Comparison of ENCODE assay signal across 1 cellular context in the genomic region with DNA sequence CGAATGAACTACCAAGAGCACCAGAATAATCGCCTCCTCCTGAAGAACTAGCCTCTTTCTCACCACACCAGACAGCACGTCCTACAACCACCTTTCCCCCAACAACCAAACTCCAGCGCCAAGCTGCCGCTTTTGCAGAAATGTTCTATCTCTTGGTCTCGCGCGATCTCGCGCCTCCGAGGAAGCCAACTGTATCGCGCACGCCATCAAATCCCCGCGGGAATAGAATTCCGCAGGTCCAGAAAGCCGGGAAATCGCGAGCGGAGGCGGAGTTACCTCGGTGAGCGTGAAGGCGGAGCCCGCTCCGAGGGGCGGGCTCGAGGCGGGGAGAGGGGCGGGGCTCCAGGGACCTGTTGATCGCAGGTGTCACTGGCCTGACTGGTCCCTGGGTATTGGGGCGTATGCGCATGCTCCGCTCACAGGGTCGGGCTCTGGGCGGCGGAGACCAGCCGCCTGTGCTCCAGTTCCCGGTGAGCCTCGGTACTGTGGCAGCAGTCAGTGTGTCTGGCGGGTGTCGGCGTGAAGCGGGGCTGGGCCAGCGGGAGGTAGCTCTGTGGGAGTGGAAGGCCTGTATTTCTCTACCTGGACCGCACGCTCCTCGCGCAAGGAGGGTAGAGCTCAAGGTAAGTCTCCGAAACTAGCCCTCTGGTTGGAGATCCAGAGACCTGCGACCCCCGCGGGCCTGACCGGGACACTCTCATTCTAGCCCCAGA.
TF ChIP-seq lines count a peak whose summit lies in the region.

A gene (plus strand): TSS at position 463 of the 713 bp plus-strand sequence. CDS start 27,047 bp downstream, outside the sequence.

TF ChIP-seq in HepG2, 621 proteins besides CTCF, POLR2A, EP300 and RAD21 (continued from another document and continues in another):
- TF ChIP-seq, protein P1, sequence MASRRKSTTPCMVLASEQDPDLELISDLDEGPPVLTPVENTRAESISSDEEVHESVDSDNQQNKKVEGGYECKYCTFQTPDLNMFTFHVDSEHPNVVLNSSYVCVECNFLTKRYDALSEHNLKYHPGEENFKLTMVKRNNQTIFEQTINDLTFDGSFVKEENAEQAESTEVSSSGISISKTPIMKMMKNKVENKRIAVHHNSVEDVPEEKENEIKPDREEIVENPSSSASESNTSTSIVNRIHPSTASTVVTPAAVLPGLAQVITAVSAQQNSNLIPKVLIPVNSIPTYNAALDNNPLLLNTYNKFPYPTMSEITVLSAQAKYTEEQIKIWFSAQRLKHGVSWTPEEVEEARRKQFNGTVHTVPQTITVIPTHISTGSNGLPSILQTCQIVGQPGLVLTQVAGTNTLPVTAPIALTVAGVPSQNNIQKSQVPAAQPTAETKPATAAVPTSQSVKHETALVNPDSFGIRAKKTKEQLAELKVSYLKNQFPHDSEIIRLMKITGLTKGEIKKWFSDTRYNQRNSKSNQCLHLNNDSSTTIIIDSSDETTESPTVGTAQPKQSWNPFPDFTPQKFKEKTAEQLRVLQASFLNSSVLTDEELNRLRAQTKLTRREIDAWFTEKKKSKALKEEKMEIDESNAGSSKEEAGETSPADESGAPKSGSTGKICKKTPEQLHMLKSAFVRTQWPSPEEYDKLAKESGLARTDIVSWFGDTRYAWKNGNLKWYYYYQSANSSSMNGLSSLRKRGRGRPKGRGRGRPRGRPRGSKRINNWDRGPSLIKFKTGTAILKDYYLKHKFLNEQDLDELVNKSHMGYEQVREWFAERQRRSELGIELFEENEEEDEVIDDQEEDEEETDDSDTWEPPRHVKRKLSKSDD (CRISPR knock-in tag; IDR thresholded peaks at IDR 0.05; ENCODE audit: low read depth), result 0 out of 2 replicates have a peak, but pooled peaks have one; percentile 55
- TF ChIP-seq ZNF775 (CRISPR knock-in tag; IDR thresholded peaks at IDR 0.05; ENCODE audit: borderline replicate concordance), result no peak; the same call in 1 of the 2 replicates
- peak; percentile 4; the same call in 1 of the 2 replicates for TF ChIP-seq MIXL1 (CRISPR knock-in tag; IDR thresholded peaks at IDR 0.05)
- TF ChIP-seq, protein P2, sequence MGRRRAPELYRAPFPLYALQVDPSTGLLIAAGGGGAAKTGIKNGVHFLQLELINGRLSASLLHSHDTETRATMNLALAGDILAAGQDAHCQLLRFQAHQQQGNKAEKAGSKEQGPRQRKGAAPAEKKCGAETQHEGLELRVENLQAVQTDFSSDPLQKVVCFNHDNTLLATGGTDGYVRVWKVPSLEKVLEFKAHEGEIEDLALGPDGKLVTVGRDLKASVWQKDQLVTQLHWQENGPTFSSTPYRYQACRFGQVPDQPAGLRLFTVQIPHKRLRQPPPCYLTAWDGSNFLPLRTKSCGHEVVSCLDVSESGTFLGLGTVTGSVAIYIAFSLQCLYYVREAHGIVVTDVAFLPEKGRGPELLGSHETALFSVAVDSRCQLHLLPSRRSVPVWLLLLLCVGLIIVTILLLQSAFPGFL (CRISPR knock-in tag; IDR thresholded peaks at IDR 0.05), result no peak
- TF ChIP-seq, protein P3, sequence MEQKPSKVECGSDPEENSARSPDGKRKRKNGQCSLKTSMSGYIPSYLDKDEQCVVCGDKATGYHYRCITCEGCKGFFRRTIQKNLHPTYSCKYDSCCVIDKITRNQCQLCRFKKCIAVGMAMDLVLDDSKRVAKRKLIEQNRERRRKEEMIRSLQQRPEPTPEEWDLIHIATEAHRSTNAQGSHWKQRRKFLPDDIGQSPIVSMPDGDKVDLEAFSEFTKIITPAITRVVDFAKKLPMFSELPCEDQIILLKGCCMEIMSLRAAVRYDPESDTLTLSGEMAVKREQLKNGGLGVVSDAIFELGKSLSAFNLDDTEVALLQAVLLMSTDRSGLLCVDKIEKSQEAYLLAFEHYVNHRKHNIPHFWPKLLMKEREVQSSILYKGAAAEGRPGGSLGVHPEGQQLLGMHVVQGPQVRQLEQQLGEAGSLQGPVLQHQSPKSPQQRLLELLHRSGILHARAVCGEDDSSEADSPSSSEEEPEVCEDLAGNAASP (CRISPR knock-in tag; IDR thresholded peaks at IDR 0.05; ENCODE audit: borderline replicate concordance), result peak; percentile 12; the same call in 1 of the 2 replicates
- no peak for TF ChIP-seq ZNF615 (CRISPR knock-in tag; IDR thresholded peaks at IDR 0.05; ENCODE audit: borderline replicate concordance)
- TF ChIP-seq, protein P4, sequence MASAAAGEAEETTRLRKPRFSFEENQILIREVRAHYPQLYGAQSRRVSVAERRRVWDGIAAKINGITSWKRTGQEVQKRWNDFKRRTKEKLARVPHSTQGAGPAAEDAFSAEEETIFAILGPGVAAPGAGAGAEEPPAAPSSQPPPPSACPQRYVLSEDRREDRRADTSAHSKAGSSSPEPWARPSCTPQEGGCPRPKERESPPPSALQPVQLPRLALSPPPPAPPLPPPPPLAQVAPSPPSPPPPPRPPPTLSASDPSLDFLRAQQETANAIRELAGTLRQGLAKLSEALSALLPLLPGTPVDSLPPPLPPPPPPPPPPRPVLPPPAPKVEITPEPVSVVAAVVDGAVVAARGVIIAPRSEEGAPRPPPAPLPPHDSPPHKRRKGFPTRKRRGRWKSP (CRISPR knock-in tag; IDR thresholded peaks at IDR 0.05), result peak; percentile 69
- TF ChIP-seq ZNF331 (CRISPR knock-in tag; IDR thresholded peaks at IDR 0.05), result 0 out of 2 replicates have a peak, but pooled peaks have one; percentile 55
- TF ChIP-seq, protein P5, sequence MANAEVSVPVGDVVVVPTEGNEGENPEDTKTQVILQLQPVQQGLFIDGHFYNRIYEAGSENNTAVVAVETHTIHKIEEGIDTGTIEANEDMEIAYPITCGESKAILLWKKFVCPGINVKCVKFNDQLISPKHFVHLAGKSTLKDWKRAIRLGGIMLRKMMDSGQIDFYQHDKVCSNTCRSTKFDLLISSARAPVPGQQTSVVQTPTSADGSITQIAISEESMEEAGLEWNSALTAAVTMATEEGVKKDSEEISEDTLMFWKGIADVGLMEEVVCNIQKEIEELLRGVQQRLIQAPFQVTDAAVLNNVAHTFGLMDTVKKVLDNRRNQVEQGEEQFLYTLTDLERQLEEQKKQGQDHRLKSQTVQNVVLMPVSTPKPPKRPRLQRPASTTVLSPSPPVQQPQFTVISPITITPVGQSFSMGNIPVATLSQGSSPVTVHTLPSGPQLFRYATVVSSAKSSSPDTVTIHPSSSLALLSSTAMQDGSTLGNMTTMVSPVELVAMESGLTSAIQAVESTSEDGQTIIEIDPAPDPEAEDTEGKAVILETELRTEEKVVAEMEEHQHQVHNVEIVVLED (CRISPR knock-in tag; IDR thresholded peaks at IDR 0.05; ENCODE audit: borderline replicate concordance), result peak; percentile 64; the same call in 1 of the 2 replicates
- TF ChIP-seq NKX3-1 (CRISPR knock-in tag; IDR thresholded peaks at IDR 0.05), result no peak
- 0 out of 2 replicates have a peak, but pooled peaks have one; percentile 71 for TF ChIP-seq AKAP8 (CRISPR knock-in tag; IDR thresholded peaks at IDR 0.05)
- TF ChIP-seq SAP130 (CRISPR knock-in tag; IDR thresholded peaks at IDR 0.05; ENCODE audit: low read depth), result peak; percentile 64
- TF ChIP-seq TCF12 (IDR thresholded peaks at IDR 0.05), result no peak
- no peak for TF ChIP-seq TCF12 (CRISPR knock-in tag; IDR thresholded peaks at IDR 0.05)
- TF ChIP-seq, protein P6, sequence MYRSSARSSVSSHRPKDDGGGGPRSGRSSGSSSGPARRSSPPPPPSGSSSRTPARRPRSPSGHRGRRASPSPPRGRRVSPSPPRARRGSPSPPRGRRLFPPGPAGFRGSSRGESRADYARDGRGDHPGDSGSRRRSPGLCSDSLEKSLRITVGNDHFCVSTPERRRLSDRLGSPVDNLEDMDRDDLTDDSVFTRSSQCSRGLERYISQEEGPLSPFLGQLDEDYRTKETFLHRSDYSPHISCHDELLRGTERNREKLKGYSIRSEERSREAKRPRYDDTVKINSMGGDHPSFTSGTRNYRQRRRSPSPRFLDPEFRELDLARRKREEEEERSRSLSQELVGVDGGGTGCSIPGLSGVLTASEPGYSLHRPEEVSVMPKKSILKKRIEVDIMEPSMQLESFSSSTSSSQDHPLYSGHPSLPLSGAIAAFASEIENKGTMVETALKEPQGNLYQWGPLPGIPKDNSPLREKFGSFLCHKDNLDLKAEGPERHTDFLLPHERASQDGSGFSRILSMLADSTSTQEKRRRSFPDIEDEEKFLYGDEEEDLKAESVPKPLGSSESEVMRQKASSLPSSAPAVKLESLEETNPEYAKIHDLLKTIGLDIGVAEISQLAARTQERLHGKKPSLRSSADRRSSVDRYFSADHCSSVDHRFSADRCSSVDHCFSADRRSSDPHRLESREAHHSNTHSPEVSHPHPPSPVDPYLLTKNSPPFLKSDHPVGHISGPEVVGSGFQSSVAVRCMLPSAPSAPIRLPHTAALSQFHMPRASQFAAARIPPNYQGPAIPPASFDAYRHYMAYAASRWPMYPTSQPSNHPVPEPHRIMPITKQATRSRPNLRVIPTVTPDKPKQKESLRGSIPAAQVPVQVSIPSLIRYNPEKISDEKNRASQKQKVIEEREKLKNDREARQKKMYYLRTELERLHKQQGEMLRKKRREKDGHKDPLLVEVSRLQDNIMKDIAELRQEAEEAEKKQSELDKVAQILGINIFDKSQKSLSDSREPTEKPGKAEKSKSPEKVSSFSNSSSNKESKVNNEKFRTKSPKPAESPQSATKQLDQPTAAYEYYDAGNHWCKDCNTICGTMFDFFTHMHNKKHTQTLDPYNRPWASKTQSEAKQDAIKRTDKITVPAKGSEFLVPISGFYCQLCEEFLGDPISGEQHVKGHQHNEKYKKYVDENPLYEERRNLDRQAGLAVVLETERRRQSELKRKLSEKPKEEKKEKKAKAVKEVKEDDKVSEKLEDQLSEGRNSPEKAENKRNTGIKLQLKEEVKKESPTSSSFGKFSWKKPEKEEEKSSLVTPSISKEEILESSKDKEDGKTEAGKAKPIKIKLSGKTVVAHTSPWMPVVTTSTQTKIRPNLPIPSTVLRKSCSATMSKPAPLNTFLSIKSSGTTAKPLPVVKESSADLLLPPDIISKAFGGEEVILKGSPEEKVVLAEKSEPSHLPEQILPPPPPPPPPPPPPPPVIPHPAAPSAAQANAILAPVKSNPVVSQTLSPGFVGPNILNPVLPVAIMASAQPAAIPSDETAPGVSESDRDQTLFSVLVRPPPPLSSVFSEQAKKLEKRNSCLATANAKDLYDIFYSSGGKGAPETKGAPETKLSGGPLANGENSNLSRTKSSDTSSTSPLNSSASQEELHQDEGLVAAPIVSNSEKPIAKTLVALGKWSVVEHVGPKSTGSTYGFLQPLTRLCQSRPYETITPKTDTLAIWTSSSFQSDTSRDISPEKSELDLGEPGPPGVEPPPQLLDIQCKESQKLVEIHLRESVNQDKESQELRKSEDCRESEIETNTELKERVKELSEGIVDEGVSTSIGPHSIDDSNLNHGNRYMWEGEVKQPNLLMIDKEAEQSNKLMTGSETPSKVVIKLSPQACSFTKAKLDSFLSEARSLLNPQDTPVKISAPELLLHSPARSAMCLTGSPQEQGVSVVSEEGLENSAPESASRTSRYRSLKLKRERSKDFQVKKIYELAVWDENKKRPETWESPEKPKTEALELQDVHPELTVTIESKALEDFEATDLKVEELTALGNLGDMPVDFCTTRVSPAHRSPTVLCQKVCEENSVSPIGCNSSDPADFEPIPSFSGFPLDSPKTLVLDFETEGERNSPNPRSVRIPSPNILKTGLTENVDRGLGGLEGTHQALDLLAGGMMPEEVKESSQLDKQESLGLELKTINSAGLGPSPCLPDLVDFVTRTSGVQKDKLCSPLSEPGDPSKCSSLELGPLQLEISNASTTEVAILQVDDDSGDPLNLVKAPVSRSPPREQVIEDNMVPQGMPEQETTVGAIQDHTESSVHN (CRISPR knock-in tag; IDR thresholded peaks at IDR 0.05), result no peak
- TF ChIP-seq, protein P7, sequence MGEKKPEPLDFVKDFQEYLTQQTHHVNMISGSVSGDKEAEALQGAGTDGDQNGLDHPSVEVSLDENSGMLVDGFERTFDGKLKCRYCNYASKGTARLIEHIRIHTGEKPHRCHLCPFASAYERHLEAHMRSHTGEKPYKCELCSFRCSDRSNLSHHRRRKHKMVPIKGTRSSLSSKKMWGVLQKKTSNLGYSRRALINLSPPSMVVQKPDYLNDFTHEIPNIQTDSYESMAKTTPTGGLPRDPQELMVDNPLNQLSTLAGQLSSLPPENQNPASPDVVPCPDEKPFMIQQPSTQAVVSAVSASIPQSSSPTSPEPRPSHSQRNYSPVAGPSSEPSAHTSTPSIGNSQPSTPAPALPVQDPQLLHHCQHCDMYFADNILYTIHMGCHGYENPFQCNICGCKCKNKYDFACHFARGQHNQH (CRISPR knock-in tag; IDR thresholded peaks at IDR 0.05), result peak; percentile 63
- no peak for TF ChIP-seq CREB1 (IDR thresholded peaks at IDR 0.05)
- TF ChIP-seq CREB1 (CRISPR knock-in tag; IDR thresholded peaks at IDR 0.05), result peak; percentile 49; the same call in 1 of the 2 replicates
- TF ChIP-seq PAX8 (CRISPR knock-in tag; IDR thresholded peaks at IDR 0.05; ENCODE audit: borderline replicate concordance), result no peak
- TF ChIP-seq ZFYVE20 (CRISPR knock-in tag; IDR thresholded peaks at IDR 0.05; ENCODE audit: borderline replicate concordance, low read depth), result no peak
- TF ChIP-seq ZNF451 (CRISPR knock-in tag; IDR thresholded peaks at IDR 0.05), result peak; percentile 83
- no peak for TF ChIP-seq ZNF460 (CRISPR knock-in tag; IDR thresholded peaks at IDR 0.05; ENCODE audit: borderline replicate concordance)
- TF ChIP-seq ZNF598 (CRISPR knock-in tag; IDR thresholded peaks at IDR 0.05; ENCODE audit: borderline replicate concordance), result peak; percentile 92
- TF ChIP-seq SMAD1 (CRISPR knock-in tag; IDR thresholded peaks at IDR 0.05; ENCODE audit: borderline replicate concordance, low read depth), result no peak
- 0 out of 2 replicates have a peak, but pooled peaks have one; percentile 23 for TF ChIP-seq RARG (CRISPR knock-in tag; IDR thresholded peaks at IDR 0.05; ENCODE audit: low read depth)
- no peak; the same call in 1 of the 2 replicates for TF ChIP-seq ZNF274 (CRISPR knock-in tag; IDR thresholded peaks at IDR 0.05)
- peak; percentile 65 for TF ChIP-seq ZNF335 (CRISPR knock-in tag; IDR thresholded peaks at IDR 0.05)
- TF ChIP-seq, protein P8, sequence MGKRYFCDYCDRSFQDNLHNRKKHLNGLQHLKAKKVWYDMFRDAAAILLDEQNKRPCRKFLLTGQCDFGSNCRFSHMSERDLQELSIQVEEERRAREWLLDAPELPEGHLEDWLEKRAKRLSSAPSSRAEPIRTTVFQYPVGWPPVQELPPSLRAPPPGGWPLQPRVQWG (CRISPR knock-in tag; IDR thresholded peaks at IDR 0.05; ENCODE audit: borderline replicate concordance, low read depth), result no peak
- TF ChIP-seq, protein P9, sequence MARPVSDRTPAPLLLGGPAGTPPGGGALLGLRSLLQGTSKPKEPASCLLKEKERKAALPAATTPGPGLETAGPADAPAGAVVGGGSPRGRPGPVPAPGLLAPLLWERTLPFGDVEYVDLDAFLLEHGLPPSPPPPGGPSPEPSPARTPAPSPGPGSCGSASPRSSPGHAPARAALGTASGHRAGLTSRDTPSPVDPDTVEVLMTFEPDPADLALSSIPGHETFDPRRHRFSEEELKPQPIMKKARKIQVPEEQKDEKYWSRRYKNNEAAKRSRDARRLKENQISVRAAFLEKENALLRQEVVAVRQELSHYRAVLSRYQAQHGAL (CRISPR knock-in tag; IDR thresholded peaks at IDR 0.05; ENCODE audit: not compliant biosample characterization), result no peak
- TF ChIP-seq ZNF556 (CRISPR knock-in tag; IDR thresholded peaks at IDR 0.05; ENCODE audit: borderline replicate concordance), result peak; percentile 48; the same call in 1 of the 2 replicates
- TF ChIP-seq ZNF550 (CRISPR knock-in tag; IDR thresholded peaks at IDR 0.05; ENCODE audit: borderline replicate concordance), result no peak
- TF ChIP-seq ZKSCAN5 (CRISPR knock-in tag; IDR thresholded peaks at IDR 0.05), result peak; percentile 49; the same call in 1 of the 2 replicates
- no peak; the same call in 1 of the 2 replicates for TF ChIP-seq RARA (CRISPR knock-in tag; IDR thresholded peaks at IDR 0.05)
- no peak for TF ChIP-seq KDM1A (CRISPR knock-in tag; IDR thresholded peaks at IDR 0.05)
